Comparison of ENCODE assay signal across 8 cellular contexts in genomic region chrX:19625612-19626011, GRCh38.
DNase-seq lines count a peak whose midpoint lies in the region; ATAC-seq and TF ChIP-seq lines count a peak whose summit lies in the region.

No MANE protein-coding gene starts in this region.

- no peak overlapping the region for H2AFZ ChIP-seq in PC-3 (ENCODE audit: low read length)

- in situ Hi-C loops in GM13976 (cut with MboI; ENCODE audit: low sequenced_read_pairs, unreplicated experiment) = no loop called here

- intact Hi-C loops in PC-3 (cut with micrococcal nuclease) = loop anchor here (2.0 to 10.0 kb wide), 3 partner anchors 33 to 81 kb away; no protein-coding TSS in a partner anchor

- no TSS peak for BruUV-seq in PC-3 (replicated peaks; lab: Mats Ljungman, UMichigan)

- H3K4me2 ChIP-seq in PC-3 (ENCODE audit: low read length) = peak overlapping the region; percentile 41

- peak overlapping the region; percentile 24; the same call in 1 of the 2 replicates for H3K9ac ChIP-seq in PC-3 (ENCODE audit: low read length)

- H3K27ac ChIP-seq in PC-3 (ENCODE audit: low read length) = peak overlapping the region; percentile 83

- H3K9me2 ChIP-seq in PC-3 (replicated peaks; ENCODE audit: low read length) = no peaks in the 10 kb centered on the region

- DNase-seq in PC-3 = peak; percentile 81
- peak; percentile 79 for DNase-seq in activated CD8-positive, alpha-beta memory T cell treated with anti-CD3 and anti-CD28 coated beads, Interleukin-2, amount 10 ng/mL, durations not matched to agents 7 days and 5 days
- peak; percentile 46 for DNase-seq in glomerular visceral epithelial cell (ENCODE audit: extremely low spot score)
- peak; percentile 26 for DNase-seq in stimulated activated CD8-positive, alpha-beta memory T cell treated with anti-CD3 and anti-CD28 coated beads, Interleukin-4, amount 100 ng/mL, for 24 hours (ENCODE audit: low read depth)
- DNase-seq in GM13976 (ENCODE audit: low spot score) = no peak
- DNase-seq in mucosa of gallbladder (ENCODE audit: low spot score) = no peak
- DNase-seq in NCI-H82 treated with DMSO at 0.1 percent for 48 hours (lab: John Stamatoyannopoulos, UW; ENCODE audit: unreplicated experiment) = no peak

- POLR2A ChIA-PET in PC-3 (lab: Charles Lee; ENCODE audit: unreplicated experiment) = interaction anchor here (0.6 kb wide), 2 partner anchors 137 to 261 kb away, joined by 3 read pairs; no protein-coding TSS in a partner anchor

- H4K20me1 ChIP-seq in PC-3 (ENCODE audit: low read length) = no peaks in the 10 kb centered on the region

- no peaks in the 10 kb centered on the region for H3K36me3 ChIP-seq in PC-3 (ENCODE audit: low read depth, low read length)

- H3K9me3 ChIP-seq in PC-3 (ENCODE audit: low read length) = no peaks in the 10 kb centered on the region

- no peaks in the 10 kb centered on the region for H3K79me2 ChIP-seq in PC-3 (ENCODE audit: low read length)

- H3K27me3 ChIP-seq in PC-3 (ENCODE audit: low read length) = no peaks in the 10 kb centered on the region

- H3K27me3 Mint-ChIP-seq in activated CD8-positive, alpha-beta memory T cell treated with anti-CD3 and anti-CD28 coated beads, Interleukin-2, amount 10 ng/mL, durations not matched to agents 7 days and 5 days = no peaks in the 10 kb centered on the region

- ATAC-seq in PC-3 = peak; percentile 94
- ATAC-seq in activated CD8-positive, alpha-beta memory T cell treated with anti-CD3 and anti-CD28 coated beads, Interleukin-2, amount 10 ng/mL, durations not matched to agents 7 days and 5 days = peak; percentile 80
- ATAC-seq in GM18511 (IDR thresholded peaks at IDR 0.05; ENCODE audit: unreplicated experiment) = no peak

- H3K9me3 Mint-ChIP-seq in activated CD8-positive, alpha-beta memory T cell treated with anti-CD3 and anti-CD28 coated beads, Interleukin-2, amount 10 ng/mL, durations not matched to agents 7 days and 5 days (ENCODE audit: low read depth) = no peaks in the 10 kb centered on the region

- H3K4me3 Mint-ChIP-seq in activated CD8-positive, alpha-beta memory T cell treated with anti-CD3 and anti-CD28 coated beads, Interleukin-2, amount 10 ng/mL, durations not matched to agents 7 days and 5 days = peak overlapping the region; percentile 45

- peaks cover 3% of the 10 kb centered on the region for H3F3A ChIP-seq in PC-3 (ENCODE audit: low read length, unreplicated experiment)

- CTCF ChIA-PET in PC-3 (lab: Charles Lee) = no interaction called here
- CTCF ChIA-PET in activated CD8-positive, alpha-beta memory T cell treated with anti-CD3 and anti-CD28 coated beads, Interleukin-2, amount 10 ng/mL, durations not matched to agents 7 days and 5 days (lab: Charles Lee) = interaction anchor here (0.7 to 0.8 kb wide), 2 partner anchors 17 to 145 kb away, joined by 3 read pairs; no protein-coding TSS in a partner anchor

- peak overlapping the region; percentile 93 for H3K27ac Mint-ChIP-seq in activated CD8-positive, alpha-beta memory T cell treated with anti-CD3 and anti-CD28 coated beads, Interleukin-2, amount 10 ng/mL, durations not matched to agents 7 days and 5 days

- H3K4me3 ChIP-seq in PC-3 (ENCODE audit: low read length) = no peak overlapping the region

- H3K4me1 Mint-ChIP-seq in activated CD8-positive, alpha-beta memory T cell treated with anti-CD3 and anti-CD28 coated beads, Interleukin-2, amount 10 ng/mL, durations not matched to agents 7 days and 5 days = peaks cover 75% of the 10 kb centered on the region

- TF ChIP-seq CTCF in PC-3 (conservative IDR thresholded peaks at IDR 0.05; ENCODE audit: low read depth, low read length) = no peak
- no peak for TF ChIP-seq CTCF in GM13976 (IDR thresholded peaks at IDR 0.05; ENCODE audit: borderline replicate concordance, control extremely low read depth, extremely low read depth, insufficient read depth, missing control alignments)

- H3K4me1 ChIP-seq in PC-3 (ENCODE audit: insufficient read depth, low read length) = peaks cover 48% of the 10 kb centered on the region

- peaks cover 12% of the 10 kb centered on the region for H3K36me3 Mint-ChIP-seq in activated CD8-positive, alpha-beta memory T cell treated with anti-CD3 and anti-CD28 coated beads, Interleukin-2, amount 10 ng/mL, durations not matched to agents 7 days and 5 days

Comparison
In these comparisons a context has a peak if more than half of its experiments do, and no peak if none do; other contexts are left out.
1. DNase-seq: peak in PC-3 (single experiment), activated CD8-positive, alpha-beta memory T cell treated with anti-CD3 and anti-CD28 coated beads, Interleukin-2, amount 10 ng/mL, durations not matched to agents 7 days and 5 days (single experiment), glomerular visceral epithelial cell (single experiment) and stimulated activated CD8-positive, alpha-beta memory T cell treated with anti-CD3 and anti-CD28 coated beads, Interleukin-4, amount 100 ng/mL, for 24 hours (single experiment); none in GM13976 (single experiment), mucosa of gallbladder (single experiment) and NCI-H82 treated with DMSO at 0.1 percent for 48 hours (single experiment).